ENCODE assay signal across 8 cellular contexts in the genomic region with DNA sequence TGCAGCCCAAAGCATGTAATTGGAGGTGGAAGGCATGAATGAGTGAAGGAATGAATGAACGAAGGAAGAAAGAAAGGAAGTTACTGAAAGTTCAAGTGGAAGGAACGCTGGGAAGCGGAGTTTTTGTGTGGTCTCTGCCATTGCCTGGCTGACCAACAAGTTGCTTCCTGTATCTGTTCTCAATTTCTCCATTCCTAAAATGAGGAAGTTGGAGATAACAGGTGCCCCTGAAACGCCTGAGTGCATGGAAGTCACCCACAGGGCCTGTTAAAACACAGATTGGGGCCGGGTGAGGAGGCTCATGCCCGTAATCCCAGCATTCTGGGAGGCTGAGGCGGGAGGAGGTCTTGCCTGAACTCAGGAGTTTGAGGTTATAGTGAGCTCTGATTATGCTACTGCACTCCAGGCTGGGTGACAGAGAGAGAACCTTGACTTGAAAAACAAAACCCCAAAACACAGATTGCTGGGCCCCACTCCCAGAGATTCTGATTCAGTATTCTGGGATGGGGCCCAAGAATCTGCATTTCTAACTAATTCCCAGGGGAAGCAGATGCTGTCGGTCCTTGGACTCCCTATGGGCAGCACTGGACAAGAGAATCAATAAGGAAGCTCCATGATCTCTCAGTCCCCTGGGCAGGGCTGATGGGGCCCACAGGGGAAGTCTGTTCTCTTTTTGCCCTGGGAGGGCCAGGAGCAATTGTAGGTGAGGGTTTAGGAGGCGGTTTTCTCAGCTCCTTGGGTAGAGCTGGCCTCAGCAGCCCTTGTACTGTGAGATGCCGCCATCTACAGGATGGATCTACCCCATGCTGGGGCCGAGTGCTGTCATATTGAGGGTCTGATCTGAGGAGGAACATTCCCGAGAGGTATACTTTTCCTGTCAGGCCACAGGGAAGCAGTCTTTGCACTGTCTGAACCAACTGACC. TPM values are rescaled to one million over a fixed set of nuclear protein-coding genes. Genes with fewer than 3 reads are reported as not detected.
DNase-seq lines count a peak whose midpoint lies in the region; ATAC-seq and TF ChIP-seq lines count a peak whose summit lies in the region.

No MANE protein-coding gene starts in this region.

- H3K36me3 Mint-ChIP-seq in activated CD4-positive, alpha-beta memory T cell treated with anti-CD3 and anti-CD28 coated beads for 36 hours, result no peaks in the 10 kb centered on the region
- no peaks in the 10 kb centered on the region for H3K36me3 Mint-ChIP-seq in naive thymus-derived CD8-positive, alpha-beta T cell

- H3K27ac ChIP-seq in esophagus muscularis mucosa (replicated peaks in 1 of 4), result peak overlapping the region in 1 of 4 donors; percentile 6

- no peak overlapping the region for H3K27ac Mint-ChIP-seq in activated CD4-positive, alpha-beta memory T cell treated with anti-CD3 and anti-CD28 coated beads for 36 hours
- peak overlapping the region in 3 of 10 donors; percentile 17 to 79 (median 75) for H3K27ac Mint-ChIP-seq in naive thymus-derived CD8-positive, alpha-beta T cell

- DNase-seq in NCI-H1436 (lab: John Stamatoyannopoulos, UW), result peak; percentile 77
- DNase-seq in NCI-H1436 treated with DMSO at 0.1 percent for 48 hours (lab: John Stamatoyannopoulos, UW), result no peak
- DNase-seq in NCI-H510A (lab: John Stamatoyannopoulos, UW), result peak; percentile 50
- DNase-seq in activated CD4-positive, alpha-beta memory T cell treated with anti-CD3 and anti-CD28 coated beads for 36 hours, result peak; percentile 69
- no peak for DNase-seq in esophagus muscularis mucosa (ENCODE audit: extremely low spot score)
- peak; percentile 38 to 83 (median 66) for DNase-seq in naive thymus-derived CD8-positive, alpha-beta T cell
- DNase-seq in superior temporal gyrus (ENCODE audit: extremely low spot score), result peak; percentile 56

- H3K4me3 Mint-ChIP-seq in activated CD4-positive, alpha-beta memory T cell treated with anti-CD3 and anti-CD28 coated beads for 36 hours, result no peak overlapping the region
- H3K4me3 Mint-ChIP-seq in naive thymus-derived CD8-positive, alpha-beta T cell, result peak overlapping the region in 1 of 10 donors; percentile 32

- ATAC-seq in HG02973 (IDR thresholded peaks at IDR 0.05; ENCODE audit: unreplicated experiment), result peak; percentile 56
- ATAC-seq in naive thymus-derived CD8-positive, alpha-beta T cell, result peak; percentile 96 to 97

- no peaks in the 10 kb centered on the region for H3K36me3 ChIP-seq in esophagus muscularis mucosa

- H3K4me3 ChIP-seq in esophagus muscularis mucosa, result no peak overlapping the region

- H3K4me1 Mint-ChIP-seq in activated CD4-positive, alpha-beta memory T cell treated with anti-CD3 and anti-CD28 coated beads for 36 hours (ENCODE audit: low read depth), result peaks cover 11% of the 10 kb centered on the region
- peaks cover 23 to 62% (median 32%) of the 10 kb centered on the region in 4 donors for H3K4me1 Mint-ChIP-seq in naive thymus-derived CD8-positive, alpha-beta T cell

- TF ChIP-seq POLR2A in esophagus muscularis mucosa (IDR thresholded peaks at IDR 0.05; ENCODE audit: low read depth), result no peak

- WGBS in esophagus muscularis mucosa, result 56% methylated on average over 11 of the region's 12 CpGs

- no peak for TF ChIP-seq EP300 in esophagus muscularis mucosa (IDR thresholded peaks at IDR 0.05)

- H3K27me3 Mint-ChIP-seq in activated CD4-positive, alpha-beta memory T cell treated with anti-CD3 and anti-CD28 coated beads for 36 hours, result no peaks in the 10 kb centered on the region
- H3K27me3 Mint-ChIP-seq in naive thymus-derived CD8-positive, alpha-beta T cell, result no peaks in the 10 kb centered on the region

- no peaks in the 10 kb centered on the region for H3K9me3 ChIP-seq in esophagus muscularis mucosa

- peaks cover 0 to 8% (median 0%) of the 10 kb centered on the region in 4 donors for H3K27me3 ChIP-seq in esophagus muscularis mucosa

- intact Hi-C loops in activated CD4-positive, alpha-beta memory T cell treated with anti-CD3 and anti-CD28 coated beads for 36 hours (cut with micrococcal nuclease), result loop anchor here (2.0 kb wide), 1 partner anchor 106 kb away; no protein-coding TSS in a partner anchor
- intact Hi-C loops in esophagus muscularis mucosa (cut with DNase I), result no loop called here

- CTCF ChIA-PET in activated CD4-positive, alpha-beta memory T cell treated with anti-CD3 and anti-CD28 coated beads for 36 hours (lab: Charles Lee), result interaction anchor here (0.6 to 3.0 kb wide), 15 partner anchors 8 to 145 kb away, joined by 3 to 58 read pairs (median 4); a partner anchor contains a TSS

- peaks cover 9 to 20% (median 17%) of the 10 kb centered on the region in 4 donors for H3K4me1 ChIP-seq in esophagus muscularis mucosa

- TF ChIP-seq CTCF in esophagus muscularis mucosa (IDR thresholded peaks at IDR 0.05), result peak; percentile 49 to 72 (median 64)

- POLR2A ChIA-PET in activated CD4-positive, alpha-beta memory T cell treated with anti-CD3 and anti-CD28 coated beads for 36 hours (lab: Charles Lee), result no interaction called here
- POLR2A ChIA-PET in naive thymus-derived CD8-positive, alpha-beta T cell (lab: Charles Lee), result interaction anchor here (0.6 to 1.6 kb wide), 5 partner anchors 91 to 146 kb away, joined by 3 to 12 read pairs (median 5); a partner anchor contains a TSS

- no peaks in the 10 kb centered on the region for H3K9me3 Mint-ChIP-seq in activated CD4-positive, alpha-beta memory T cell treated with anti-CD3 and anti-CD28 coated beads for 36 hours
- no peaks in the 10 kb centered on the region for H3K9me3 Mint-ChIP-seq in naive thymus-derived CD8-positive, alpha-beta T cell

RNA-seq across cellular contexts. Expression of a gene that starts 3.3 kb away (rescaled TPM):
- total RNA-seq in activated CD4-positive, alpha-beta memory T cell treated with anti-CD3 and anti-CD28 coated beads for 36 hours, result not detected
- total RNA-seq in esophagus muscularis mucosa, result under 1 TPM in 1 of 4 donors, not detected in 3; 0.17 TPM
- total RNA-seq in naive thymus-derived CD8-positive, alpha-beta T cell, result 1 to 10 TPM in 1 of 2 experiments, under 1 TPM in 1; 0.99 to 1.1 TPM
- 1 to 10 TPM in 1 of 3 donors, under 1 TPM in 2; 0.05 to 3.2 (median 0.57) TPM for polyA plus RNA-seq in naive thymus-derived CD8-positive, alpha-beta T cell

RNA-seq across cellular contexts. Expression of a gene that starts 43.2 kb away (rescaled TPM):
- total RNA-seq in activated CD4-positive, alpha-beta memory T cell treated with anti-CD3 and anti-CD28 coated beads for 36 hours, result 100 to 1,000 TPM; 116 to 120 TPM
- total RNA-seq in esophagus muscularis mucosa, result 100 to 1,000 TPM in 3 of 4 donors, 10 to 100 TPM in 1; 93.3 to 156 (median 138) TPM
- total RNA-seq in naive thymus-derived CD8-positive, alpha-beta T cell, result 100 to 1,000 TPM; 179 to 182 TPM
- polyA plus RNA-seq in naive thymus-derived CD8-positive, alpha-beta T cell, result 100 to 1,000 TPM; 117 to 139 (median 121) TPM

RNA-seq across cellular contexts. Expression of a gene that starts 48.4 kb away (rescaled TPM):
- total RNA-seq in activated CD4-positive, alpha-beta memory T cell treated with anti-CD3 and anti-CD28 coated beads for 36 hours, result 1 to 10 TPM; 5.3 to 5.4 TPM
- total RNA-seq in esophagus muscularis mucosa, result 10 to 100 TPM; 20.0 to 25.9 (median 25.2) TPM
- total RNA-seq in naive thymus-derived CD8-positive, alpha-beta T cell, result 10 to 100 TPM; 14.8 to 18.4 TPM
- 10 to 100 TPM in 2 of 3 donors, 1 to 10 TPM in 1; 8.1 to 13.8 (median 10.7) TPM for polyA plus RNA-seq in naive thymus-derived CD8-positive, alpha-beta T cell

Comparison
In these comparisons a context has a peak if more than half of its experiments do, and no peak if none do; other contexts are left out.
1. DNase-seq: peak in NCI-H1436 (single experiment), NCI-H510A (single experiment), activated CD4-positive, alpha-beta memory T cell treated with anti-CD3 and anti-CD28 coated beads for 36 hours (single experiment), naive thymus-derived CD8-positive, alpha-beta T cell (10 of 10) and superior temporal gyrus (single experiment); none in NCI-H1436 treated with DMSO at 0.1 percent for 48 hours (single experiment) and esophagus muscularis mucosa (single experiment).